Comparison of ENCODE assay signal across 11 cellular contexts in the genomic region with DNA sequence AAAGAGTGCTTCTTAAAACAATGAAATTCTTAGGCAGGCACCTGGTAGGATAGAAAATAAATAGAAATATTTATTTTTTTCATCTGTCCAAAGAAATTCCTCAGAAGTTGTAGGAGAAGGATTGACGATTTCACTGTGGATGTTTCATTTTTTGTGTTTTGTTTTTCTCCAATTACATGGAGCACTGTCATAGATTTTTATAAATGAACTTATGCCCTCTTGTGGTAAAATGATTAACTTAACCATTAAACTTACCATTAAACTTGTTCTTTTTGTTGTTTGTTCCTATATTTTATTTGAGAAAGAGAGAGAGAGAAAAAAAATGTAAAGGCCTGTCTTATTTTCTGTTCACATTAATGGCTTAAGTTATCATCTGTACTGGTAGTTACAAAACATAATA.
DNase-seq lines count a peak whose midpoint lies in the region; ATAC-seq and TF ChIP-seq lines count a peak whose summit lies in the region.
"Had no signal": no experiment of that assay in that cellular context is flagged by ENCODE, and none has a peak within 500 bp of the region (broad histone marks: within the 10 kb centered on the region; RNA-seq: fewer than 3 reads in every experiment).

No MANE protein-coding gene starts in this region.

- H2AFZ ChIP-seq in GM23248 (peak overlapping the region; percentile 64), neural progenitor cell (replicated peaks) (no peak overlapping the region)

- no peak overlapping the region for H3K27ac Mint-ChIP-seq in neural progenitor cell
- H3K27ac Mint-ChIP-seq: activated T-helper 2 cell treated with anti-CD3 and anti-CD28 coated beads, Interferon-gamma antibody, Interleukin-2, Interleukin-4, amounts not matched to agents 10 μg/mL and 5 μg/mL and 100 μg/mL, durations not matched to agents 14 hours and 24 hours and 36 hours had no signal

- H3K4me2 ChIP-seq in GM23248 (ENCODE audit: unreplicated experiment) (peak overlapping the region; percentile 95), neural progenitor cell (no peak overlapping the region)

- H3K36me3 ChIP-seq in GM23248 (ENCODE audit: low read depth) = no peaks in the 10 kb centered on the region
- H3K36me3 ChIP-seq in neural progenitor cell = no peaks in the 10 kb centered on the region
- no peaks in the 10 kb centered on the region for H3K36me3 ChIP-seq in tibial nerve
- H3K36me3 ChIP-seq in upper lobe of left lung = no peaks in the 10 kb centered on the region

- peak overlapping the region; percentile 52 for H3K9ac ChIP-seq in GM23248
- no peak overlapping the region for H3K9ac ChIP-seq in neural progenitor cell

- H3K27me3 ChIP-seq in GM23248 (replicated peaks; ENCODE audit: insufficient read depth) = no peaks in the 10 kb centered on the region
- H3K27me3 ChIP-seq in neural progenitor cell = no peaks in the 10 kb centered on the region
- H3K27me3 ChIP-seq in tibial nerve = no peaks in the 10 kb centered on the region
- H3K27me3 ChIP-seq in upper lobe of left lung = no peaks in the 10 kb centered on the region
- H3K27me3 ChIP-seq: testis had no signal

- no peak for ATAC-seq in upper lobe of left lung (ENCODE audit: low FRiP score in 2 of 2)

- H3K27me3 Mint-ChIP-seq in neural progenitor cell (ENCODE audit: insufficient read depth, low read depth) = no peaks in the 10 kb centered on the region

- no peaks in the 10 kb centered on the region for H3K79me2 ChIP-seq in GM23248 (ENCODE audit: insufficient read depth)
- H3K79me2 ChIP-seq in neural progenitor cell (ENCODE audit: low read depth) = no peaks in the 10 kb centered on the region

- TF ChIP-seq POLR2A in tibial nerve (IDR thresholded peaks at IDR 0.05) (no peak), upper lobe of left lung (IDR thresholded peaks at IDR 0.05) (no peak)

- H3K4me1 ChIP-seq in GM23248 (ENCODE audit: insufficient read depth) = peaks cover 21% of the 10 kb centered on the region
- H3K4me1 ChIP-seq in neural progenitor cell = no peaks in the 10 kb centered on the region
- H3K4me1 ChIP-seq in tibial nerve = peaks cover 0 to 9% (median 0%) of the 10 kb centered on the region in 4 donors
- no peaks in the 10 kb centered on the region for H3K4me1 ChIP-seq in upper lobe of left lung
- H3K4me1 ChIP-seq: testis had no signal

- H3K9me3 ChIP-seq in GM23248 (ENCODE audit: low read depth) (no peaks in the 10 kb centered on the region), neural progenitor cell (ENCODE audit: low read depth) (no peaks in the 10 kb centered on the region), tibial nerve (no peaks in the 10 kb centered on the region), upper lobe of left lung (no peaks in the 10 kb centered on the region)
- H3K9me3 ChIP-seq: testis had no signal

- no peaks in the 10 kb centered on the region for H3K36me3 Mint-ChIP-seq in neural progenitor cell

- peak; percentile 52 for TF ChIP-seq CTCF in neural progenitor cell (IDR thresholded peaks at IDR 0.05)
- TF ChIP-seq CTCF in tibial nerve (IDR thresholded peaks at IDR 0.05) = peak in 1 of 5 experiments; percentile 14
- TF ChIP-seq CTCF in upper lobe of left lung (IDR thresholded peaks at IDR 0.05) = peak in 1 of 6 experiments; percentile 20

- DNase-seq in GM23248 (peak; percentile 63), NCI-H69 (lab: John Stamatoyannopoulos, UW) (peak; percentile 26), dedifferentiated amniotic fluid mesenchymal stem cell (ENCODE audit: extremely low spot score) (peak; percentile 54), neural progenitor cell (ENCODE audit: low spot score) (no peak), tibial nerve (ENCODE audit: low spot score in 2 of 2) (no peak), DMS153 (lab: John Stamatoyannopoulos, UW) (no peak), upper lobe of left lung (no peak), anterior cingulate cortex (lab: John Stamatoyannopoulos, UW) (no peak)
- DNase-seq: testis had no signal

- H3K4me3 ChIP-seq in GM23248 (peak overlapping the region; percentile 64), neural progenitor cell (no peak overlapping the region), tibial nerve (no peak overlapping the region), upper lobe of left lung (no peak overlapping the region)
- H3K4me3 ChIP-seq: skin epidermis, testis had no signal

- no peaks in the 10 kb centered on the region for H3K9me2 ChIP-seq in GM23248 (ENCODE audit: insufficient read depth)

- H3K27ac ChIP-seq in GM23248 = no peak overlapping the region
- H3K27ac ChIP-seq in neural progenitor cell = no peak overlapping the region
- H3K27ac ChIP-seq in tibial nerve = no peak overlapping the region
- no peak overlapping the region for H3K27ac ChIP-seq in upper lobe of left lung
- H3K27ac ChIP-seq: skin epidermis, testis had no signal

- TF ChIP-seq EP300 in tibial nerve (IDR thresholded peaks at IDR 0.05) (no peak), upper lobe of left lung (IDR thresholded peaks at IDR 0.05) (no peak)

- H4K20me1 ChIP-seq in GM23248 (ENCODE audit: insufficient read depth) = no peaks in the 10 kb centered on the region
- no peaks in the 10 kb centered on the region for H4K20me1 ChIP-seq in neural progenitor cell (ENCODE audit: low read depth)

- H3K4me1 Mint-ChIP-seq in neural progenitor cell = no peaks in the 10 kb centered on the region

- H3F3A ChIP-seq in GM23248 (ENCODE audit: insufficient read depth) (peaks cover 5% of the 10 kb centered on the region; the same call in 1 of the 2 replicates), neural progenitor cell (ENCODE audit: low read depth) (no peaks in the 10 kb centered on the region)

- 0% methylated on average over 1 of the region's 1 CpG for WGBS in GM23248 (ENCODE audit: low coverage in 1 of 2, low lambda C conversion rate in 2 of 2, missing lambda C conversion rate in 2 of 2), 2 experiments
- 9 to 12% methylated on average over 1 of the region's 1 CpG for WGBS in tibial nerve, 2 donors
- WGBS in upper lobe of left lung, 2 donors = 20% methylated on average over 1 of the region's 1 CpG

- no peaks in the 10 kb centered on the region for H3K9me3 Mint-ChIP-seq in neural progenitor cell
- H3K9me3 Mint-ChIP-seq: activated T-helper 2 cell treated with anti-CD3 and anti-CD28 coated beads, Interferon-gamma antibody, Interleukin-2, Interleukin-4, amounts not matched to agents 10 μg/mL and 5 μg/mL and 100 μg/mL, durations not matched to agents 14 hours and 24 hours and 36 hours had no signal

- in situ Hi-C loops in GM23248 (cut with MboI) = loop anchor here (10.0 to 25.0 kb wide), 3 partner anchors 338 to 1341 kb away; partner anchors contain the start of genes HSD17B4 and PRR16

- H3K4me3 Mint-ChIP-seq in neural progenitor cell = no peak overlapping the region

Comparison
In these comparisons a context has a peak if more than half of its experiments do, and no peak if none do; other contexts are left out.
1. DNase-seq: peak in GM23248 (single experiment), NCI-H69 (single experiment) and dedifferentiated amniotic fluid mesenchymal stem cell (single experiment); none in neural progenitor cell (single experiment), tibial nerve (0 of 2), DMS153 (single experiment), upper lobe of left lung (0 of 2) and anterior cingulate cortex (0 of 58).